Comparison of ENCODE assay signal across 9 cellular contexts in genomic region chr3:39146083-39146501, GRCh38. TPM values are rescaled to one million over a fixed set of nuclear protein-coding genes. Genes with fewer than 3 reads are reported as not detected.
DNase-seq lines count a peak whose midpoint lies in the region; FAIRE-seq and TF ChIP-seq lines count a peak whose summit lies in the region.
"Had no signal": no experiment of that assay in that cellular context is flagged by ENCODE, and none has a peak within 500 bp of the region (broad histone marks: within the 10 kb centered on the region; RNA-seq: fewer than 3 reads in every experiment).

No MANE protein-coding gene starts in this region.

- no peak for FAIRE-seq in kidney (lab: Jason Lieb, UNC)

- peak overlapping the region; percentile 51; the same call in 1 of the 2 replicates for H3K4me3 Mint-ChIP-seq in HFFc6
- H3K4me3 Mint-ChIP-seq in mesothelial cell of epicardium, result peak overlapping the region; percentile 3

- H3K27ac Mint-ChIP-seq in HFFc6 (peak overlapping the region; percentile 98), mesothelial cell of epicardium (peak overlapping the region; percentile 99)

- H3K27ac ChIP-seq in 22Rv1, result peak overlapping the region; percentile 96
- H3K27ac ChIP-seq in kidney (ENCODE audit: low read depth in 2 of 2, low read length in 2 of 2), result peak overlapping the region in 1 of 2 donors; percentile 85

- H3K9ac ChIP-seq in kidney (ENCODE audit: low read length in 2 of 2), result no peak overlapping the region

- no peaks in the 10 kb centered on the region for H3K9me3 ChIP-seq in kidney (ENCODE audit: control insufficient read depth in 1 of 2, low read length in 2 of 2)

- DNase-seq in HFFc6, result no peak
- DNase-seq in cardiac fibroblast (ENCODE audit: low read depth in 2 of 2), result peak in 1 of 2 donors; percentile 68
- no peak for DNase-seq in mesothelial cell of epicardium (ENCODE audit: low spot score in 2 of 2, unreplicated experiment in 2 of 2)
- no peak for DNase-seq in kidney
- no peak for DNase-seq in cerebellar cortex (ENCODE audit: low spot score)
- DNase-seq in hippocampal formation (lab: John Stamatoyannopoulos, UW), result no peak
- DNase-seq in activated CD4-positive, CD25-positive, alpha-beta regulatory T cell (lab: John Stamatoyannopoulos, UW), result no peak
- DNase-seq: midbrain had no signal

- peaks cover 31 to 42% of the 10 kb centered on the region in 2 donors for H3K36me3 ChIP-seq in kidney (ENCODE audit: control insufficient read depth in 1 of 2, insufficient read depth in 2 of 2, low read length in 2 of 2)

- TF ChIP-seq CTCF in 22Rv1 (IDR thresholded peaks at IDR 0.05) (peak; percentile 18; the same call in 1 of the 2 replicates), HFFc6 (IDR thresholded peaks at IDR 0.05) (no peak), cardiac fibroblast (IDR thresholded peaks at IDR 0.05; ENCODE audit: low read depth, low read length) (peak; percentile 28), mesothelial cell of epicardium (IDR thresholded peaks at IDR 0.05; ENCODE audit: unreplicated experiment) (no peak), kidney (IDR thresholded peaks at IDR 0.05; ENCODE audit: borderline replicate concordance, extremely low read depth, insufficient read depth) (no peak)

- H3K36me3 Mint-ChIP-seq in HFFc6 (ENCODE audit: low read depth) (peaks cover 11% of the 10 kb centered on the region), mesothelial cell of epicardium (peaks cover 21% of the 10 kb centered on the region)

- H3K4me3 ChIP-seq in cardiac fibroblast (replicated peaks in 1 of 2; ENCODE audit: low read depth in 2 of 2, low read length in 2 of 2) (no peak overlapping the region), kidney (ENCODE audit: low read length in 2 of 2) (no peak overlapping the region)

- peaks cover 64 to 67% of the 10 kb centered on the region in 2 donors for H3K4me1 ChIP-seq in kidney (ENCODE audit: control insufficient read depth in 1 of 2, insufficient read depth in 1 of 2, low read depth in 1 of 2, low read length in 2 of 2)

- intact Hi-C loops in kidney (cut with DNase I), result no loop called here

- H3K4me1 Mint-ChIP-seq in HFFc6 (ENCODE audit: low read depth) (peaks cover 76% of the 10 kb centered on the region), mesothelial cell of epicardium (peaks cover 72% of the 10 kb centered on the region)

- peaks cover 9% of the 10 kb centered on the region for H3K27me3 Mint-ChIP-seq in HFFc6 (ENCODE audit: insufficient read depth)
- H3K27me3 Mint-ChIP-seq in mesothelial cell of epicardium (ENCODE audit: low read depth), result no peaks in the 10 kb centered on the region

- H3K9me3 Mint-ChIP-seq in HFFc6 (no peaks in the 10 kb centered on the region), mesothelial cell of epicardium (no peaks in the 10 kb centered on the region)

RNA-seq across cellular contexts. Expression of gene CSRNP1, which starts 7.3 kb away (rescaled TPM):
- 10 to 100 TPM; 10.5 to 18.2 (median 12.5) TPM for total RNA-seq in HFFc6 (2021; fragmentation: NEBNext Ultra II Directional; extraction: Animal tissue kit (Norgen Biotek cat#: 25700))
- total RNA-seq in mesothelial cell of epicardium (42.7 to 44.7 TPM (median 43.9 TPM) in 3 replicates), kidney (21.6 TPM)
- 16.5 TPM for polyA plus RNA-seq in kidney (ENCODE audit: insufficient read depth, low read depth, low replicate concordance)

RNA-seq across cellular contexts. Expression of gene TTC21A, which starts 38.6 kb away (rescaled TPM):
- 1 to 10 TPM in 5 of 6 experiments, under 1 TPM in 1; 0.91 to 2.2 (median 1.8) TPM for total RNA-seq in HFFc6 (2021; fragmentation: NEBNext Ultra II Directional; extraction: Animal tissue kit (Norgen Biotek cat#: 25700))
- 10.2 to 12.7 TPM (median 12.3 TPM) in 3 replicates for total RNA-seq in mesothelial cell of epicardium
- total RNA-seq in kidney, result 14.1 TPM
- 4.8 TPM for polyA plus RNA-seq in kidney (ENCODE audit: insufficient read depth, low read depth, low replicate concordance)

RNA-seq across cellular contexts. Expression of gene GORASP1, which starts 38.7 kb away (rescaled TPM):
- 10 to 100 TPM; 42.7 to 52.1 (median 47.0) TPM for total RNA-seq in HFFc6 (2021; fragmentation: NEBNext Ultra II Directional; extraction: Animal tissue kit (Norgen Biotek cat#: 25700))
- total RNA-seq in mesothelial cell of epicardium, result 70.8 to 71.5 TPM (median 71.1 TPM) in 3 replicates
- total RNA-seq in kidney, result 70.9 TPM
- polyA plus RNA-seq in kidney (ENCODE audit: insufficient read depth, low read depth, low replicate concordance), result 38.8 TPM

RNA-seq across cellular contexts. Expression of gene XIRP1, which starts 46.3 kb away (rescaled TPM):
- total RNA-seq in HFFc6 (2021; fragmentation: NEBNext Ultra II Directional; extraction: Animal tissue kit (Norgen Biotek cat#: 25700)), result not detected
- total RNA-seq in mesothelial cell of epicardium (not detected in 3 replicates), kidney (0.09 TPM)
- polyA plus RNA-seq in kidney (ENCODE audit: insufficient read depth, low read depth, low replicate concordance), result not detected

Comparison
In these comparisons a context has a peak if more than half of its experiments do, and no peak if none do; other contexts are left out.
1. CTCF ChIP-seq: peak in 22Rv1 (single experiment) and cardiac fibroblast (single experiment); none in HFFc6 (single experiment), mesothelial cell of epicardium (single experiment) and kidney (single experiment).